ENCODE assay signal across 6 cellular contexts in genomic region chr12:6871052-6871957, GRCh38. TPM values are rescaled to one million over a fixed set of nuclear protein-coding genes. Genes with fewer than 3 reads are reported as not detected.
DNase-seq lines count a peak whose midpoint lies in the region; ATAC-seq and TF ChIP-seq lines count a peak whose summit lies in the region.

No MANE protein-coding gene starts in this region.

- H3K9me3 Mint-ChIP-seq in activated T-helper 2 cell treated with anti-CD3 and anti-CD28 coated beads, Interferon-gamma antibody, Interleukin-2, Interleukin-4, amounts not matched to agents 10 μg/mL and 5 μg/mL and 100 μg/mL, durations not matched to agents 14 hours and 24 hours and 36 hours = no peaks in the 10 kb centered on the region
- no peaks in the 10 kb centered on the region for H3K9me3 Mint-ChIP-seq in mesothelial cell of epicardium

- intact Hi-C loops in activated T-helper 2 cell treated with anti-CD3 and anti-CD28 coated beads, Interferon-gamma antibody, Interleukin-2, Interleukin-4, amounts not matched to agents 10 μg/mL and 5 μg/mL and 100 μg/mL, durations not matched to agents 14 hours and 24 hours and 36 hours (cut with micrococcal nuclease) = no loop called here

- peaks cover 12% of the 10 kb centered on the region; the same call in 1 of the 2 replicates for H3K36me3 ChIP-seq in ACC112 (ENCODE audit: insufficient read depth, low read length)

- peak overlapping the region; percentile 84 for H3K27ac Mint-ChIP-seq in activated T-helper 2 cell treated with anti-CD3 and anti-CD28 coated beads, Interferon-gamma antibody, Interleukin-2, Interleukin-4, amounts not matched to agents 10 μg/mL and 5 μg/mL and 100 μg/mL, durations not matched to agents 14 hours and 24 hours and 36 hours
- no peak overlapping the region for H3K27ac Mint-ChIP-seq in mesothelial cell of epicardium

- no peak overlapping the region for H2AFZ ChIP-seq in ACC112 (ENCODE audit: low read length, unreplicated experiment)

- peaks cover 71% of the 10 kb centered on the region for H3K36me3 Mint-ChIP-seq in activated T-helper 2 cell treated with anti-CD3 and anti-CD28 coated beads, Interferon-gamma antibody, Interleukin-2, Interleukin-4, amounts not matched to agents 10 μg/mL and 5 μg/mL and 100 μg/mL, durations not matched to agents 14 hours and 24 hours and 36 hours (ENCODE audit: low read depth)
- peaks cover 11% of the 10 kb centered on the region for H3K36me3 Mint-ChIP-seq in mesothelial cell of epicardium

- H3K27me3 ChIP-seq in ACC112 (ENCODE audit: insufficient read depth, low read length) = no peaks in the 10 kb centered on the region

- H3K4me1 Mint-ChIP-seq in activated T-helper 2 cell treated with anti-CD3 and anti-CD28 coated beads, Interferon-gamma antibody, Interleukin-2, Interleukin-4, amounts not matched to agents 10 μg/mL and 5 μg/mL and 100 μg/mL, durations not matched to agents 14 hours and 24 hours and 36 hours (ENCODE audit: low read depth) = peaks cover 59% of the 10 kb centered on the region
- H3K4me1 Mint-ChIP-seq in mesothelial cell of epicardium = peaks cover 34% of the 10 kb centered on the region

- peak overlapping the region; percentile 77 for H3K4me3 ChIP-seq in ACC112 (ENCODE audit: low read depth, low read length)

- no peak for ATAC-seq in HG03039 (IDR thresholded peaks at IDR 0.05; ENCODE audit: unreplicated experiment)

- no peaks in the 10 kb centered on the region for H3K27me3 Mint-ChIP-seq in activated T-helper 2 cell treated with anti-CD3 and anti-CD28 coated beads, Interferon-gamma antibody, Interleukin-2, Interleukin-4, amounts not matched to agents 10 μg/mL and 5 μg/mL and 100 μg/mL, durations not matched to agents 14 hours and 24 hours and 36 hours (ENCODE audit: low read depth)
- H3K27me3 Mint-ChIP-seq in mesothelial cell of epicardium (ENCODE audit: low read depth) = no peaks in the 10 kb centered on the region

- H3K27ac ChIP-seq in ACC112 (ENCODE audit: low read depth, low read length) = peak overlapping the region; percentile 30

- TF ChIP-seq CTCF in mesothelial cell of epicardium (IDR thresholded peaks at IDR 0.05; ENCODE audit: unreplicated experiment) = no peak

- peaks cover 38% of the 10 kb centered on the region for H3K4me1 ChIP-seq in ACC112 (ENCODE audit: control insufficient read depth, insufficient read depth, low read length, unreplicated experiment)

- H3K4me3 Mint-ChIP-seq in activated T-helper 2 cell treated with anti-CD3 and anti-CD28 coated beads, Interferon-gamma antibody, Interleukin-2, Interleukin-4, amounts not matched to agents 10 μg/mL and 5 μg/mL and 100 μg/mL, durations not matched to agents 14 hours and 24 hours and 36 hours (ENCODE audit: low read depth) = peak overlapping the region; percentile 92
- H3K4me3 Mint-ChIP-seq in mesothelial cell of epicardium = peak overlapping the region; percentile 84

- H3K79me2 ChIP-seq in ACC112 (ENCODE audit: control insufficient read depth, insufficient read depth, low read length, unreplicated experiment) = peaks cover 31% of the 10 kb centered on the region

- peak in 53 of 76 experiments; percentile 4 to 66 (median 37) for DNase-seq in HUDEP-2 (lab: John Stamatoyannopoulos, UW; ENCODE audit: unreplicated experiment in 76 of 76)
- DNase-seq in activated T-helper 2 cell treated with anti-CD3 and anti-CD28 coated beads, Interferon-gamma antibody, Interleukin-2, Interleukin-4, amounts not matched to agents 10 μg/mL and 5 μg/mL and 100 μg/mL, durations not matched to agents 14 hours and 24 hours and 36 hours (ENCODE audit: low spot score) = peak; percentile 45
- DNase-seq in mesothelial cell of epicardium (ENCODE audit: low spot score in 2 of 2, unreplicated experiment in 2 of 2) = no peak
- no peak for DNase-seq in KG1 (lab: John Stamatoyannopoulos, UW)

RNA-seq across cellular contexts. Expression of gene SPSB2, which starts 1.8 kb away (rescaled TPM):
- 3.7 and 4.1 TPM in 2 replicates for total RNA-seq in activated T-helper 2 cell treated with anti-CD3 and anti-CD28 coated beads, Interferon-gamma antibody, Interleukin-2, Interleukin-4, amounts not matched to agents 10 μg/mL and 5 μg/mL and 100 μg/mL, durations not matched to agents 14 hours and 24 hours and 36 hours
- 2.4 to 4.1 TPM (median 2.9 TPM) in 3 replicates for total RNA-seq in mesothelial cell of epicardium

RNA-seq across cellular contexts. Expression of gene TPI1, which starts 4.0 kb away (rescaled TPM):
- total RNA-seq in activated T-helper 2 cell treated with anti-CD3 and anti-CD28 coated beads, Interferon-gamma antibody, Interleukin-2, Interleukin-4, amounts not matched to agents 10 μg/mL and 5 μg/mL and 100 μg/mL, durations not matched to agents 14 hours and 24 hours and 36 hours = 1,708 and 1,711 TPM in 2 replicates
- 473 to 488 TPM (median 484 TPM) in 3 replicates for total RNA-seq in mesothelial cell of epicardium

RNA-seq across cellular contexts. Expression of gene USP5, which starts 19.4 kb away (rescaled TPM):
- 133 and 134 TPM in 2 replicates for total RNA-seq in activated T-helper 2 cell treated with anti-CD3 and anti-CD28 coated beads, Interferon-gamma antibody, Interleukin-2, Interleukin-4, amounts not matched to agents 10 μg/mL and 5 μg/mL and 100 μg/mL, durations not matched to agents 14 hours and 24 hours and 36 hours
- 119 to 126 TPM (median 122 TPM) in 3 replicates for total RNA-seq in mesothelial cell of epicardium

RNA-seq across cellular contexts. Expression of gene CDCA3, which starts 20.2 kb away (rescaled TPM):
- total RNA-seq in activated T-helper 2 cell treated with anti-CD3 and anti-CD28 coated beads, Interferon-gamma antibody, Interleukin-2, Interleukin-4, amounts not matched to agents 10 μg/mL and 5 μg/mL and 100 μg/mL, durations not matched to agents 14 hours and 24 hours and 36 hours = 41.6 and 42.1 TPM in 2 replicates
- 11.9 to 18.6 TPM (median 14.3 TPM) in 3 replicates for total RNA-seq in mesothelial cell of epicardium

RNA-seq across cellular contexts. Expression of gene GNB3, which starts 30.6 kb away (rescaled TPM):
- 1.2 and 1.3 TPM in 2 replicates for total RNA-seq in activated T-helper 2 cell treated with anti-CD3 and anti-CD28 coated beads, Interferon-gamma antibody, Interleukin-2, Interleukin-4, amounts not matched to agents 10 μg/mL and 5 μg/mL and 100 μg/mL, durations not matched to agents 14 hours and 24 hours and 36 hours
- 22.9 to 24.3 TPM (median 23.0 TPM) in 3 replicates for total RNA-seq in mesothelial cell of epicardium

Comparison
In these comparisons a context has a peak if more than half of its experiments do, and no peak if none do; other contexts are left out.
1. DNase-seq: peak in HUDEP-2 (53 of 76) and activated T-helper 2 cell treated with anti-CD3 and anti-CD28 coated beads, Interferon-gamma antibody, Interleukin-2, Interleukin-4, amounts not matched to agents 10 μg/mL and 5 μg/mL and 100 μg/mL, durations not matched to agents 14 hours and 24 hours and 36 hours (single experiment); none in mesothelial cell of epicardium (0 of 2) and KG1 (single experiment).